9 cellular contexts compared by ENCODE assay signal in genomic region chr19:16497042-16497441, GRCh38. TPM values are rescaled to one million over a fixed set of nuclear protein-coding genes. Genes with fewer than 3 reads are reported as not detected.
A peak's percentile ranks its signal among the peaks of the same experiment; 100 is the strongest.
DNase-seq lines count a peak whose midpoint lies in the region; FAIRE-seq and TF ChIP-seq lines count a peak whose summit lies in the region.
"Had no signal": no experiment of that assay in that cellular context is flagged by ENCODE, and none has a peak within 500 bp of the region (broad histone marks: within the 10 kb centered on the region; RNA-seq: fewer than 3 reads in every experiment).

No MANE protein-coding gene starts in this region.

- no peak overlapping the region for H3K27ac Mint-ChIP-seq in Calu3 (ENCODE audit: unreplicated experiment)
- H3K27ac Mint-ChIP-seq in endodermal cell: no peak overlapping the region

- peaks cover 4% of the 10 kb centered on the region; the same call in 1 of the 2 replicates for H3F3A ChIP-seq in OCI-LY1 (ENCODE audit: insufficient read depth, low read length)

- H3K79me2 ChIP-seq in OCI-LY1 (ENCODE audit: insufficient read depth, low read length): no peaks in the 10 kb centered on the region
- peaks cover 7% of the 10 kb centered on the region for H3K79me2 ChIP-seq in parathyroid adenoma

- H2AFZ ChIP-seq in OCI-LY1 (ENCODE audit: low read length) (no peak overlapping the region), parathyroid adenoma (peak overlapping the region; percentile 98)

- H3K9me3 Mint-ChIP-seq in Calu3 (ENCODE audit: low read depth, unreplicated experiment): no peaks in the 10 kb centered on the region
- H3K9me3 Mint-ChIP-seq in endodermal cell: no peaks in the 10 kb centered on the region

- CTCF ChIA-PET in Calu3 (lab: Charles Lee): no interaction called here

- intact Hi-C loops in Calu3 (cut with micrococcal nuclease; ENCODE audit: unreplicated experiment): no loop called here

- no TSS peak for BruUV-seq in Calu3 (replicated peaks; lab: Mats Ljungman, UMichigan)

- no peak for TF ChIP-seq CTCF in Calu3 (IDR thresholded peaks at IDR 0.05; ENCODE audit: unreplicated experiment)
- no peak for TF ChIP-seq CTCF in OCI-LY1 (IDR thresholded peaks at IDR 0.05; ENCODE audit: low read length)
- no peak for TF ChIP-seq CTCF in endodermal cell (conservative IDR thresholded peaks at IDR 0.05)
- no peak for TF ChIP-seq CTCF in parathyroid adenoma (IDR thresholded peaks at IDR 0.05)
- TF ChIP-seq CTCF in GM10266 (IDR thresholded peaks at IDR 0.05; ENCODE audit: control insufficient read depth, insufficient read depth, low read depth, missing control alignments): no peak

- H3K9me3 ChIP-seq in OCI-LY1 (ENCODE audit: low read length): no peaks in the 10 kb centered on the region
- no peaks in the 10 kb centered on the region for H3K9me3 ChIP-seq in endodermal cell (ENCODE audit: control insufficient read depth, low read length)
- H3K9me3 ChIP-seq in parathyroid adenoma (ENCODE audit: control insufficient read depth, low read length): no peaks in the 10 kb centered on the region

- peaks cover 29% of the 10 kb centered on the region for H3K4me1 ChIP-seq in OCI-LY1 (ENCODE audit: insufficient read depth, low read length, severe bottlenecking)
- H3K4me1 ChIP-seq in endodermal cell (ENCODE audit: control insufficient read depth, insufficient read depth, low read length): no peaks in the 10 kb centered on the region
- peaks cover 3% of the 10 kb centered on the region for H3K4me1 ChIP-seq in parathyroid adenoma

- no peak for DNase-seq in Calu3
- DNase-seq in endodermal cell: no peak
- no peak for DNase-seq in stimulated activated CD4-positive, alpha-beta T cell treated with anti-CD3 and anti-CD28 coated beads, Interleukin-4, amount 100 ng/mL, for 1 hour
- no peak for DNase-seq in frontal cortex (ENCODE audit: low spot score in 2 of 2)
- DNase-seq in GM10266 (ENCODE audit: extremely low spot score): no peak
- no peak for DNase-seq in NCI-H1694 (lab: John Stamatoyannopoulos, UW)

- H3K4me2 ChIP-seq in OCI-LY1 (ENCODE audit: low read length) (peak overlapping the region; percentile 76), parathyroid adenoma (ENCODE audit: low read length) (peak overlapping the region; percentile 79)

- H3K9me2 ChIP-seq in OCI-LY1 (ENCODE audit: low read depth, low read length): no peaks in the 10 kb centered on the region

- no peaks in the 10 kb centered on the region for H3K4me1 Mint-ChIP-seq in Calu3 (ENCODE audit: low read depth, unreplicated experiment)
- H3K4me1 Mint-ChIP-seq in endodermal cell: peaks cover 9% of the 10 kb centered on the region

- H3K27me3 ChIP-seq in OCI-LY1 (ENCODE audit: insufficient read depth, low read length) (no peaks in the 10 kb centered on the region), endodermal cell (ENCODE audit: control insufficient read depth, insufficient read depth, low read length, poor library complexity, severe bottlenecking) (no peaks in the 10 kb centered on the region), parathyroid adenoma (ENCODE audit: control insufficient read depth, insufficient read depth, low read length) (no peaks in the 10 kb centered on the region)

- 97 to 100% methylated on average over 8 to 12 of the region's 12 CpGs for WGBS in endodermal cell (ENCODE audit: insufficient coverage in 1 of 2, insufficient read length in 1 of 2), 2 experiments

- H3K9ac ChIP-seq in OCI-LY1 (ENCODE audit: low read length) (peak overlapping the region; percentile 66), endodermal cell (ENCODE audit: extremely low read depth, low read length, poor library complexity, severe bottlenecking) (no peak overlapping the region), parathyroid adenoma (no peak overlapping the region)

- no peaks in the 10 kb centered on the region for H3K27me3 Mint-ChIP-seq in Calu3 (ENCODE audit: unreplicated experiment)
- no peaks in the 10 kb centered on the region for H3K27me3 Mint-ChIP-seq in endodermal cell (ENCODE audit: insufficient read depth)

- peak overlapping the region; percentile 48 for H3K27ac ChIP-seq in OCI-LY1 (ENCODE audit: low read depth, low read length, poor library complexity, severe bottlenecking)
- H3K27ac ChIP-seq in endodermal cell (ENCODE audit: low read depth, low read length): no peak overlapping the region
- H3K27ac ChIP-seq in parathyroid adenoma: no peak overlapping the region

- peaks cover 19% of the 10 kb centered on the region for H3K36me3 Mint-ChIP-seq in Calu3 (ENCODE audit: insufficient read depth, unreplicated experiment)
- H3K36me3 Mint-ChIP-seq in endodermal cell (ENCODE audit: low read depth): peaks cover 10% of the 10 kb centered on the region

- H3K36me3 ChIP-seq in OCI-LY1 (ENCODE audit: insufficient read depth, low read length): peaks cover 8% of the 10 kb centered on the region; the same call in 1 of the 2 replicates
- peaks cover 6% of the 10 kb centered on the region for H3K36me3 ChIP-seq in endodermal cell (ENCODE audit: control insufficient read depth, insufficient read depth, low read length)
- H3K36me3 ChIP-seq in parathyroid adenoma (ENCODE audit: control insufficient read depth, insufficient read depth, low read length): no peaks in the 10 kb centered on the region

- H4K20me1 ChIP-seq in OCI-LY1 (ENCODE audit: insufficient read depth, low read length): no peaks in the 10 kb centered on the region

- H3K4me3 Mint-ChIP-seq in Calu3 (ENCODE audit: low read depth, unreplicated experiment) (peak overlapping the region; percentile 100), endodermal cell (peak overlapping the region; percentile 86)

- H3K4me3 ChIP-seq in OCI-LY1 (ENCODE audit: low read depth, low read length, poor library complexity, severe bottlenecking) (peak overlapping the region; percentile 69), endodermal cell (ENCODE audit: low read length) (peak overlapping the region; percentile 92), parathyroid adenoma (ENCODE audit: low read depth, low read length) (peak overlapping the region; percentile 82)

- no peak for FAIRE-seq in frontal cortex (lab: Jason Lieb, UNC)
- FAIRE-seq: bronchial epithelial cell had no signal

RNA-seq across cellular contexts. Expression of gene C19orf44, which starts 0.8 kb away (rescaled TPM):
- total RNA-seq in Calu3 (2022) (4.5 and 4.8 TPM in 2 replicates), endodermal cell (1 to 10 TPM; 7.9 TPM), frontal cortex (3.3 TPM)
- 7.0 TPM for polyA plus RNA-seq in endodermal cell (2013, experiment 1 of 2)
- 7.9 TPM for polyA plus RNA-seq in endodermal cell (2013, experiment 2 of 2)

RNA-seq across cellular contexts. Expression of gene CALR3, which starts 1.1 kb away (rescaled TPM):
- total RNA-seq in Calu3 (2022) (not detected in 2 replicates), endodermal cell (under 1 TPM in 1 of 2 donors, not detected in 1; 0.27 TPM), frontal cortex (not detected)
- polyA plus RNA-seq in endodermal cell (2013, experiment 1 of 2): not detected
- not detected for polyA plus RNA-seq in endodermal cell (2013, experiment 2 of 2)

RNA-seq across cellular contexts. Expression of gene EPS15L1, which starts 25.3 kb away (rescaled TPM):
- total RNA-seq in Calu3 (2022): 24.2 and 25.6 TPM in 2 replicates
- total RNA-seq in endodermal cell: 10 to 100 TPM; 35.1 to 43.8 TPM
- 42.0 TPM for polyA plus RNA-seq in endodermal cell (2013, experiment 1 of 2)
- polyA plus RNA-seq in endodermal cell (2013, experiment 2 of 2): 38.7 TPM
- 15.1 TPM for total RNA-seq in frontal cortex

RNA-seq across cellular contexts. Expression of gene CHERP, which starts 45.2 kb away (rescaled TPM):
- total RNA-seq in Calu3 (2022): 49.3 and 49.8 TPM in 2 replicates
- total RNA-seq in endodermal cell: 10 to 100 TPM; 69.5 to 71.5 TPM
- polyA plus RNA-seq in endodermal cell (2013, experiment 1 of 2): 57.2 TPM
- 47.1 TPM for polyA plus RNA-seq in endodermal cell (2013, experiment 2 of 2)
- 5.3 TPM for total RNA-seq in frontal cortex
